ENCODE assay signal across 25 cellular contexts in the genomic region with DNA sequence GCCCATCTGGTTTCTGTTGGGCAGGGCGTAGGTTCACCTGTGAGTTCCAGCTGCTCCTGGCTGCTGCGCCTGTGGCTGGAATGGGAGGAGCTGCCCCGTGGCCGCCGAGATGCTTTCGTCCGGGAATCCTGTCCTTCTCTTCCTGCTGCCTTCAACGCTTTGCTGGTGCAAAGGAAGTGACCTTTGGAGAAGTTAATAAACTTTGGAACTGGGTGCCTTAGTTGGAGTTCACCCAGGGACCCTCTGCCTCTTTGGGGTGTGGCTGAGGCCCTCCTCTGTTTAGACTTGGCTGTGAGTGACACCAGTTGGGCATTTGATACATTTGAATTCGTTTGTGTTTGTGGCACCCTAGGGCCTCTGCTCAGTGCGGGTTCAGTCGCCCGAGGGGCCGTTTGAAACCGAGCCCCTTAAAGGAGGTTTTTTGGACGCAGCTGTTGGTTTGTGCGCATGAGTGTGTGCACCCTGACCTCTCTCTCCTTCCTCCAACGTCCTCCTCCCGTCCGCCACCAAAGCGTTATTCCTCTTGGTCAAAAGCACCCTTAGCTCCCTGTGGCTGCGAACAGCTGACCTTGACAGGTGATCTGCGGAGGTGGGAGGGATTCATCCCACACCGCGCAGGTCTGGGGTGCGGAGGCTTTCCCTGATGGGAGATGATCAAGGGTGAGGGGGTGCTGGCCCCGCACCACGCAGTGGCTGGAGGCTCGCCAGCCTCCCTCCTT. TPM values are rescaled to one million over a fixed set of nuclear protein-coding genes. Genes with fewer than 3 reads are reported as not detected.
"Had no signal": no experiment of that assay in that cellular context is flagged by ENCODE, and none has a peak within 500 bp of the region (broad histone marks: within the 10 kb centered on the region; RNA-seq: fewer than 3 reads in every experiment).

No MANE protein-coding gene starts in this region.

- H3K27me3 ChIP-seq: colonic mucosa, gastroesophageal sphincter, sigmoid colon had no signal

- DNase-seq: cerebellar nuclear complex; colonic mucosa; dermis blood vessel endothelial cell; esophagus squamous epithelium; foreskin fibroblast; glutamatergic neuron; immature natural killer cell; mammary epithelial cell; mucosa of descending colon; naive thymus-derived CD8-positive, alpha-beta T cell; occipital lobe; sigmoid colon; stimulated activated CD4-positive, alpha-beta T cell treated with anti-CD3 and anti-CD28 coated beads, Interleukin-2, amount 100 ng/mL, for 24 hours; stimulated activated CD4-positive, alpha-beta T cell treated with anti-CD3 and anti-CD28 coated beads, Interleukin-4, amount 100 ng/mL, for 4 hours; stimulated activated naive CD4-positive, alpha-beta T cell had no signal

- ATAC-seq: gastroesophageal sphincter; mucosa of descending colon; naive thymus-derived CD8-positive, alpha-beta T cell had no signal

- H3K9ac ChIP-seq: parathyroid adenoma had no signal

- H3K4me1 ChIP-seq: colonic mucosa, parathyroid adenoma had no signal

- H3K4me3 ChIP-seq: colonic mucosa, esophagus squamous epithelium, gastroesophageal sphincter, mucosa of descending colon, prostate gland, sigmoid colon, skin epidermis had no signal

- H3K27ac ChIP-seq: colonic mucosa, esophagus squamous epithelium, gastroesophageal sphincter, parathyroid adenoma, prostate gland, sigmoid colon, skin epidermis had no signal

- H3K36me3 ChIP-seq: colonic mucosa, esophagus squamous epithelium, gastroesophageal sphincter, prostate gland, sigmoid colon had no signal

- H2AFZ ChIP-seq: parathyroid adenoma had no signal

- H3K79me2 ChIP-seq: parathyroid adenoma had no signal

- H3K4me3 Mint-ChIP-seq: immature natural killer cell; naive thymus-derived CD8-positive, alpha-beta T cell; neural crest cell; type B pancreatic cell had no signal

- H3K27ac Mint-ChIP-seq: immature natural killer cell; naive thymus-derived CD8-positive, alpha-beta T cell; type B pancreatic cell had no signal

- H3K36me3 Mint-ChIP-seq: immature natural killer cell; naive thymus-derived CD8-positive, alpha-beta T cell; type B pancreatic cell had no signal

- H3K9me3 ChIP-seq: colonic mucosa, esophagus squamous epithelium, gastroesophageal sphincter, mucosa of descending colon, prostate gland, sigmoid colon had no signal

- H3K9me3 Mint-ChIP-seq: immature natural killer cell, neural crest cell, type B pancreatic cell had no signal

RNA-seq across cellular contexts. Expression of a gene that starts 9.0 kb away (rescaled TPM):
- total RNA-seq: neural crest cell had no signal

RNA-seq across cellular contexts. Expression of a gene that starts 16.5 kb away (rescaled TPM):
- total RNA-seq: colonic mucosa; dermis blood vessel endothelial cell; epithelial cell of proximal tubule; esophagus squamous epithelium; gastroesophageal sphincter; lower leg skin; mammary epithelial cell; mucosa of descending colon; naive thymus-derived CD8-positive, alpha-beta T cell; occipital lobe; sigmoid colon had no signal
- polyA plus RNA-seq: immature natural killer cell; keratinocyte; mammary epithelial cell; naive thymus-derived CD8-positive, alpha-beta T cell had no signal

RNA-seq across cellular contexts. Expression of a gene that starts 25.1 kb away (rescaled TPM):
- total RNA-seq: dermis blood vessel endothelial cell, epithelial cell of proximal tubule, mammary epithelial cell, neural crest cell, occipital lobe, renal cortical epithelial cell had no signal
- polyA plus RNA-seq: keratinocyte, mammary epithelial cell had no signal

RNA-seq across cellular contexts. Expression of a gene that starts 29.0 kb away (rescaled TPM):
- total RNA-seq: colonic mucosa; dermis blood vessel endothelial cell; epithelial cell of proximal tubule; esophagus squamous epithelium; gastroesophageal sphincter; lower leg skin; mammary epithelial cell; mucosa of descending colon; naive thymus-derived CD8-positive, alpha-beta T cell; neural crest cell; occipital lobe; prostate gland; sigmoid colon had no signal
- polyA plus RNA-seq: immature natural killer cell; keratinocyte; mammary epithelial cell; naive thymus-derived CD8-positive, alpha-beta T cell; sigmoid colon had no signal
